ENCODE assay signal across 3 cellular contexts in the genomic region with DNA sequence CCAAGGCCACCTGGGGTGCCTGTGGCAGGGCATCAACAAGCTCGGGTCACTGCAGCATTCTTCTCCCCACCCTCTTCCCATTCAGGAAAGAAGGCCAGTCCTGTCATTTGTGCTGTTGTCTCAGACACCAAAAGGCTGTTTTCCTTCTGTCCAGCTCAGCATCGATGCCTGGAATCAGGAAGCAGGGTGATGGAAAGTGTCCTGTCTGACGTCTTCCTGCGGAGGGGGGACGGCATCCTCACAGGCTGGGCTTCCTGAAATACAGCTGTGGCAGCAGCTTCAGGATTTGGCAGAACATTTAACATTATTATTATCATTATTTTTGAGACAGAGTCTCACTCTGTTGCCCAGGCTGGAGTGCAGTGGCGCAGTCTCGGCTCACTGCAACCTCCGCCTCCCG.
TF ChIP-seq lines count a peak whose summit lies in the region.

No MANE protein-coding gene starts in this region.

TF ChIP-seq in liver, 16 proteins besides CTCF, POLR2A, EP300 and RAD21:
- TF ChIP-seq EGR1 (IDR thresholded peaks at IDR 0.05; ENCODE audit: low read depth in 2 of 2) = no peak
- TF ChIP-seq, protein P1, sequence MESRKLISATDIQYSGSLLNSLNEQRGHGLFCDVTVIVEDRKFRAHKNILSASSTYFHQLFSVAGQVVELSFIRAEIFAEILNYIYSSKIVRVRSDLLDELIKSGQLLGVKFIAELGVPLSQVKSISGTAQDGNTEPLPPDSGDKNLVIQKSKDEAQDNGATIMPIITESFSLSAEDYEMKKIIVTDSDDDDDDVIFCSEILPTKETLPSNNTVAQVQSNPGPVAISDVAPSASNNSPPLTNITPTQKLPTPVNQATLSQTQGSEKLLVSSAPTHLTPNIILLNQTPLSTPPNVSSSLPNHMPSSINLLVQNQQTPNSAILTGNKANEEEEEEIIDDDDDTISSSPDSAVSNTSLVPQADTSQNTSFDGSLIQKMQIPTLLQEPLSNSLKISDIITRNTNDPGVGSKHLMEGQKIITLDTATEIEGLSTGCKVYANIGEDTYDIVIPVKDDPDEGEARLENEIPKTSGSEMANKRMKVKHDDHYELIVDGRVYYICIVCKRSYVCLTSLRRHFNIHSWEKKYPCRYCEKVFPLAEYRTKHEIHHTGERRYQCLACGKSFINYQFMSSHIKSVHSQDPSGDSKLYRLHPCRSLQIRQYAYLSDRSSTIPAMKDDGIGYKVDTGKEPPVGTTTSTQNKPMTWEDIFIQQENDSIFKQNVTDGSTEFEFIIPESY (IDR thresholded peaks at IDR 0.05) = no peak
- TF ChIP-seq, protein P2, sequence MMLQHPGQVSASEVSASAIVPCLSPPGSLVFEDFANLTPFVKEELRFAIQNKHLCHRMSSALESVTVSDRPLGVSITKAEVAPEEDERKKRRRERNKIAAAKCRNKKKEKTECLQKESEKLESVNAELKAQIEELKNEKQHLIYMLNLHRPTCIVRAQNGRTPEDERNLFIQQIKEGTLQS (IDR thresholded peaks at IDR 0.05) = no peak
- no peak for TF ChIP-seq RXRA (IDR thresholded peaks at IDR 0.05)
- no peak for TF ChIP-seq FOXA1 (IDR thresholded peaks at IDR 0.05)
- no peak for TF ChIP-seq FOXA2 (IDR thresholded peaks at IDR 0.05)
- peak; percentile 33 for TF ChIP-seq SP1 (IDR thresholded peaks at IDR 0.05)
- TF ChIP-seq JUND (IDR thresholded peaks at IDR 0.05) = no peak
- TF ChIP-seq TAF1 (conservative IDR thresholded peaks at IDR 0.05) = no peak
- no peak for TF ChIP-seq HNF4G (IDR thresholded peaks at IDR 0.05)
- TF ChIP-seq, protein P3, sequence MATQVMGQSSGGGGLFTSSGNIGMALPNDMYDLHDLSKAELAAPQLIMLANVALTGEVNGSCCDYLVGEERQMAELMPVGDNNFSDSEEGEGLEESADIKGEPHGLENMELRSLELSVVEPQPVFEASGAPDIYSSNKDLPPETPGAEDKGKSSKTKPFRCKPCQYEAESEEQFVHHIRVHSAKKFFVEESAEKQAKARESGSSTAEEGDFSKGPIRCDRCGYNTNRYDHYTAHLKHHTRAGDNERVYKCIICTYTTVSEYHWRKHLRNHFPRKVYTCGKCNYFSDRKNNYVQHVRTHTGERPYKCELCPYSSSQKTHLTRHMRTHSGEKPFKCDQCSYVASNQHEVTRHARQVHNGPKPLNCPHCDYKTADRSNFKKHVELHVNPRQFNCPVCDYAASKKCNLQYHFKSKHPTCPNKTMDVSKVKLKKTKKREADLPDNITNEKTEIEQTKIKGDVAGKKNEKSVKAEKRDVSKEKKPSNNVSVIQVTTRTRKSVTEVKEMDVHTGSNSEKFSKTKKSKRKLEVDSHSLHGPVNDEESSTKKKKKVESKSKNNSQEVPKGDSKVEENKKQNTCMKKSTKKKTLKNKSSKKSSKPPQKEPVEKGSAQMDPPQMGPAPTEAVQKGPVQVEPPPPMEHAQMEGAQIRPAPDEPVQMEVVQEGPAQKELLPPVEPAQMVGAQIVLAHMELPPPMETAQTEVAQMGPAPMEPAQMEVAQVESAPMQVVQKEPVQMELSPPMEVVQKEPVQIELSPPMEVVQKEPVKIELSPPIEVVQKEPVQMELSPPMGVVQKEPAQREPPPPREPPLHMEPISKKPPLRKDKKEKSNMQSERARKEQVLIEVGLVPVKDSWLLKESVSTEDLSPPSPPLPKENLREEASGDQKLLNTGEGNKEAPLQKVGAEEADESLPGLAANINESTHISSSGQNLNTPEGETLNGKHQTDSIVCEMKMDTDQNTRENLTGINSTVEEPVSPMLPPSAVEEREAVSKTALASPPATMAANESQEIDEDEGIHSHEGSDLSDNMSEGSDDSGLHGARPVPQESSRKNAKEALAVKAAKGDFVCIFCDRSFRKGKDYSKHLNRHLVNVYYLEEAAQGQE (IDR thresholded peaks at IDR 0.05) = no peak
- TF ChIP-seq, protein P4, sequence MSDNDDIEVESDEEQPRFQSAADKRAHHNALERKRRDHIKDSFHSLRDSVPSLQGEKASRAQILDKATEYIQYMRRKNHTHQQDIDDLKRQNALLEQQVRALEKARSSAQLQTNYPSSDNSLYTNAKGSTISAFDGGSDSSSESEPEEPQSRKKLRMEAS (IDR thresholded peaks at IDR 0.05) = no peak
- no peak for TF ChIP-seq GABPA (IDR thresholded peaks at IDR 0.05 in 1 of 2, conservative IDR thresholded peaks at IDR 0.05 in 1 of 2)
- no peak for TF ChIP-seq HNF4A (conservative IDR thresholded peaks at IDR 0.05)
- TF ChIP-seq NR2F2 (IDR thresholded peaks at IDR 0.05) = peak; percentile 18
- TF ChIP-seq YY1 (IDR thresholded peaks at IDR 0.05) = no peak

TF ChIP-seq in HepG2, 621 proteins besides CTCF, POLR2A, EP300 and RAD21:
- TF ChIP-seq, protein P5, sequence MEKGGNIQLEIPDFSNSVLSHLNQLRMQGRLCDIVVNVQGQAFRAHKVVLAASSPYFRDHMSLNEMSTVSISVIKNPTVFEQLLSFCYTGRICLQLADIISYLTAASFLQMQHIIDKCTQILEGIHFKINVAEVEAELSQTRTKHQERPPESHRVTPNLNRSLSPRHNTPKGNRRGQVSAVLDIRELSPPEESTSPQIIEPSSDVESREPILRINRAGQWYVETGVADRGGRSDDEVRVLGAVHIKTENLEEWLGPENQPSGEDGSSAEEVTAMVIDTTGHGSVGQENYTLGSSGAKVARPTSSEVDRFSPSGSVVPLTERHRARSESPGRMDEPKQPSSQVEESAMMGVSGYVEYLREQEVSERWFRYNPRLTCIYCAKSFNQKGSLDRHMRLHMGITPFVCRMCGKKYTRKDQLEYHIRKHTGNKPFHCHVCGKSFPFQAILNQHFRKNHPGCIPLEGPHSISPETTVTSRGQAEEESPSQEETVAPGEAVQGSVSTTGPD (CRISPR knock-in tag; IDR thresholded peaks at IDR 0.05) = no peak
- TF ChIP-seq ZNF138 (CRISPR knock-in tag; IDR thresholded peaks at IDR 0.05; ENCODE audit: low read depth) (no peak), RFXANK (CRISPR knock-in tag; IDR thresholded peaks at IDR 0.05) (no peak), ZNF879 (CRISPR knock-in tag; IDR thresholded peaks at IDR 0.05) (no peak), NFIB (CRISPR knock-in tag; IDR thresholded peaks at IDR 0.05; ENCODE audit: borderline replicate concordance) (no peak), FLYWCH1 (CRISPR knock-in tag; IDR thresholded peaks at IDR 0.05) (no peak), ZNF747 (CRISPR knock-in tag; IDR thresholded peaks at IDR 0.05; ENCODE audit: borderline replicate concordance) (no peak), GLI4 (CRISPR knock-in tag; IDR thresholded peaks at IDR 0.05; ENCODE audit: borderline replicate concordance) (no peak), PHF21A (CRISPR knock-in tag; IDR thresholded peaks at IDR 0.05) (no peak), CENPX (CRISPR knock-in tag; IDR thresholded peaks at IDR 0.05) (no peak), ATF7-NPFF (CRISPR knock-in tag; IDR thresholded peaks at IDR 0.05; ENCODE audit: low read depth) (no peak), JARID2 (CRISPR knock-in tag; IDR thresholded peaks at IDR 0.05; ENCODE audit: insufficient replicate concordance) (no peak), RFX3 (CRISPR knock-in tag; IDR thresholded peaks at IDR 0.05) (no peak)
- TF ChIP-seq, protein P6, sequence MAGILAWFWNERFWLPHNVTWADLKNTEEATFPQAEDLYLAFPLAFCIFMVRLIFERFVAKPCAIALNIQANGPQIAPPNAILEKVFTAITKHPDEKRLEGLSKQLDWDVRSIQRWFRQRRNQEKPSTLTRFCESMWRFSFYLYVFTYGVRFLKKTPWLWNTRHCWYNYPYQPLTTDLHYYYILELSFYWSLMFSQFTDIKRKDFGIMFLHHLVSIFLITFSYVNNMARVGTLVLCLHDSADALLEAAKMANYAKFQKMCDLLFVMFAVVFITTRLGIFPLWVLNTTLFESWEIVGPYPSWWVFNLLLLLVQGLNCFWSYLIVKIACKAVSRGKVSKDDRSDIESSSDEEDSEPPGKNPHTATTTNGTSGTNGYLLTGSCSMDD (CRISPR knock-in tag; IDR thresholded peaks at IDR 0.05) = no peak
- TF ChIP-seq, protein P7, sequence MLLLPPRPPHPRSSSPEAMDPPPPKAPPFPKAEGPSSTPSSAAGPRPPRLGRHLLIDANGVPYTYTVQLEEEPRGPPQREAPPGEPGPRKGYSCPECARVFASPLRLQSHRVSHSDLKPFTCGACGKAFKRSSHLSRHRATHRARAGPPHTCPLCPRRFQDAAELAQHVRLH (CRISPR knock-in tag; IDR thresholded peaks at IDR 0.05; ENCODE audit: borderline replicate concordance, low read depth) = no peak
- TF ChIP-seq, protein P8, sequence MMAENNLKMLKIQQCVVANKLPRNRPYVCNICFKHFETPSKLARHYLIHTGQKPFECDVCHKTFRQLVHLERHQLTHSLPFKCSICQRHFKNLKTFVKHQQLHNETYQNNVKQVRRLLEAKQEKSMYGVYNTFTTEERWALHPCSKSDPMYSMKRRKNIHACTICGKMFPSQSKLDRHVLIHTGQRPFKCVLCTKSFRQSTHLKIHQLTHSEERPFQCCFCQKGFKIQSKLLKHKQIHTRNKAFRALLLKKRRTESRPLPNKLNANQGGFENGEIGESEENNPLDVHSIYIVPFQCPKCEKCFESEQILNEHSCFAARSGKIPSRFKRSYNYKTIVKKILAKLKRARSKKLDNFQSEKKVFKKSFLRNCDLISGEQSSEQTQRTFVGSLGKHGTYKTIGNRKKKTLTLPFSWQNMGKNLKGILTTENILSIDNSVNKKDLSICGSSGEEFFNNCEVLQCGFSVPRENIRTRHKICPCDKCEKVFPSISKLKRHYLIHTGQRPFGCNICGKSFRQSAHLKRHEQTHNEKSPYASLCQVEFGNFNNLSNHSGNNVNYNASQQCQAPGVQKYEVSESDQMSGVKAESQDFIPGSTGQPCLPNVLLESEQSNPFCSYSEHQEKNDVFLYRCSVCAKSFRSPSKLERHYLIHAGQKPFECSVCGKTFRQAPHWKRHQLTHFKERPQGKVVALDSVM (CRISPR knock-in tag; IDR thresholded peaks at IDR 0.05) = no peak

TF ChIP-seq in SK-N-SH treated with all-trans-retinoic acid at 6 μM for 48 hours, 23 proteins besides CTCF, POLR2A, EP300 and RAD21:
- no peak for TF ChIP-seq OSR1 (CRISPR knock-in tag; IDR thresholded peaks at IDR 0.05)
- no peak for TF ChIP-seq ZFP3 (CRISPR knock-in tag; IDR thresholded peaks at IDR 0.05)
- no peak for TF ChIP-seq TOX (CRISPR knock-in tag; IDR thresholded peaks at IDR 0.05; ENCODE audit: borderline replicate concordance)
- TF ChIP-seq, protein P9, sequence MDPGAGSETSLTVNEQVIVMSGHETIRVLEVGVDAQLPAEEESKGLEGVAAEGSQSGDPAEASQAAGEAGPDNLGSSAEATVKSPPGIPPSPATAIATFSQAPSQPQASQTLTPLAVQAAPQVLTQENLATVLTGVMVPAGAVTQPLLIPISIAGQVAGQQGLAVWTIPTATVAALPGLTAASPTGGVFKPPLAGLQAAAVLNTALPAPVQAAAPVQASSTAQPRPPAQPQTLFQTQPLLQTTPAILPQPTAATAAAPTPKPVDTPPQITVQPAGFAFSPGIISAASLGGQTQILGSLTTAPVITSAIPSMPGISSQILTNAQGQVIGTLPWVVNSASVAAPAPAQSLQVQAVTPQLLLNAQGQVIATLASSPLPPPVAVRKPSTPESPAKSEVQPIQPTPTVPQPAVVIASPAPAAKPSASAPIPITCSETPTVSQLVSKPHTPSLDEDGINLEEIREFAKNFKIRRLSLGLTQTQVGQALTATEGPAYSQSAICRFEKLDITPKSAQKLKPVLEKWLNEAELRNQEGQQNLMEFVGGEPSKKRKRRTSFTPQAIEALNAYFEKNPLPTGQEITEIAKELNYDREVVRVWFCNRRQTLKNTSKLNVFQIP (CRISPR knock-in tag; IDR thresholded peaks at IDR 0.05; ENCODE audit: borderline replicate concordance, low read depth) = no peak
- no peak for TF ChIP-seq ZNF70 (CRISPR knock-in tag; IDR thresholded peaks at IDR 0.05)
- no peak for TF ChIP-seq ISL1 (CRISPR knock-in tag; IDR thresholded peaks at IDR 0.05)
- TF ChIP-seq TCF4 (CRISPR knock-in tag; IDR thresholded peaks at IDR 0.05; ENCODE audit: borderline replicate concordance) = no peak
- TF ChIP-seq, protein P10, sequence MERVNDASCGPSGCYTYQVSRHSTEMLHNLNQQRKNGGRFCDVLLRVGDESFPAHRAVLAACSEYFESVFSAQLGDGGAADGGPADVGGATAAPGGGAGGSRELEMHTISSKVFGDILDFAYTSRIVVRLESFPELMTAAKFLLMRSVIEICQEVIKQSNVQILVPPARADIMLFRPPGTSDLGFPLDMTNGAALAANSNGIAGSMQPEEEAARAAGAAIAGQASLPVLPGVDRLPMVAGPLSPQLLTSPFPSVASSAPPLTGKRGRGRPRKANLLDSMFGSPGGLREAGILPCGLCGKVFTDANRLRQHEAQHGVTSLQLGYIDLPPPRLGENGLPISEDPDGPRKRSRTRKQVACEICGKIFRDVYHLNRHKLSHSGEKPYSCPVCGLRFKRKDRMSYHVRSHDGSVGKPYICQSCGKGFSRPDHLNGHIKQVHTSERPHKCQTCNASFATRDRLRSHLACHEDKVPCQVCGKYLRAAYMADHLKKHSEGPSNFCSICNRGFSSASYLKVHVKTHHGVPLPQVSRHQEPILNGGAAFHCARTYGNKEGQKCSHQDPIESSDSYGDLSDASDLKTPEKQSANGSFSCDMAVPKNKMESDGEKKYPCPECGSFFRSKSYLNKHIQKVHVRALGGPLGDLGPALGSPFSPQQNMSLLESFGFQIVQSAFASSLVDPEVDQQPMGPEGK (CRISPR knock-in tag; IDR thresholded peaks at IDR 0.05; ENCODE audit: borderline replicate concordance) = no peak
- TF ChIP-seq GLIS3 (CRISPR knock-in tag; IDR thresholded peaks at IDR 0.05) = no peak
- no peak for TF ChIP-seq ESRRG (CRISPR knock-in tag; IDR thresholded peaks at IDR 0.05)
